Comparison of ENCODE assay signal across 15 cellular contexts in genomic region chr6:11868392-11868791, GRCh38.
A peak's percentile ranks its signal among the peaks of the same experiment; 100 is the strongest.
DNase-seq lines count a peak whose midpoint lies in the region; ATAC-seq and TF ChIP-seq lines count a peak whose summit lies in the region.
"Had no signal": no experiment of that assay in that cellular context is flagged by ENCODE, and none has a peak within 500 bp of the region (broad histone marks: within the 10 kb centered on the region; RNA-seq: fewer than 3 reads in every experiment).

No MANE protein-coding gene starts in this region.

- TF ChIP-seq CTCF in liver (IDR thresholded peaks at IDR 0.05; ENCODE audit: low read depth, low read length, missing input control) (no peak), natural killer cell (IDR thresholded peaks at IDR 0.05) (no peak)

- peak overlapping the region; percentile 59 for H3K27ac Mint-ChIP-seq in activated naive CD4-positive, alpha-beta T cell treated with anti-CD3 and anti-CD28 coated beads, Interleukin-2, amount 50 U/mL, for 24 hours
- no peak overlapping the region for H3K27ac Mint-ChIP-seq in natural killer cell
- H3K27ac Mint-ChIP-seq: CD4-positive, CD25-positive, alpha-beta regulatory T cell; H9 had no signal

- no peak for ATAC-seq in natural killer cell

- peak overlapping the region; percentile 94 for H3K27ac ChIP-seq in liver (ENCODE audit: low read depth in 1 of 2, low read length in 2 of 2)
- H3K27ac ChIP-seq: 22Rv1, BLaER1 had no signal

- H3K9me3 Mint-ChIP-seq in activated naive CD4-positive, alpha-beta T cell treated with anti-CD3 and anti-CD28 coated beads, Interleukin-2, amount 50 U/mL, for 24 hours, result no peaks in the 10 kb centered on the region
- H3K9me3 Mint-ChIP-seq in natural killer cell, result no peaks in the 10 kb centered on the region

- H3K27me3 Mint-ChIP-seq in activated naive CD4-positive, alpha-beta T cell treated with anti-CD3 and anti-CD28 coated beads, Interleukin-2, amount 50 U/mL, for 24 hours, result no peaks in the 10 kb centered on the region
- no peaks in the 10 kb centered on the region for H3K27me3 Mint-ChIP-seq in natural killer cell (ENCODE audit: low read depth in 2 of 2)

- peak overlapping the region; percentile 38 to 70 (median 51) for H3K4me3 ChIP-seq in liver (ENCODE audit: low read depth in 1 of 3, low read length in 3 of 3)
- H3K4me3 ChIP-seq: BLaER1 had no signal

- intact Hi-C loops in natural killer cell (cut with micrococcal nuclease), result no loop called here

- 42% methylated on average over 6 of the region's 6 CpGs for WGBS in liver

- DNase-seq in activated naive CD4-positive, alpha-beta T cell treated with Interleukin-2 at 50 U/mL for 16 hours, result no peak
- DNase-seq in fibroblast of gingiva (ENCODE audit: low read depth), result peak; percentile 41
- no peak for DNase-seq in natural killer cell
- no peak for DNase-seq in C1 segment of cervical spinal cord (lab: John Stamatoyannopoulos, UW)
- DNase-seq in stimulated activated CD4-positive, alpha-beta T cell treated with anti-CD3 and anti-CD28 coated beads, Interleukin-1b, Interleukin-23, amount 100 ng/mL, for 48 hours, result no peak
- DNase-seq: CD4-positive, CD25-positive, alpha-beta regulatory T cell; DMS53; GF-D8; GOT3; H9; KBM-7 had no signal

- peak; percentile 51 to 65 for TF ChIP-seq RAD21 in liver (IDR thresholded peaks at IDR 0.05)

- no peaks in the 10 kb centered on the region for H3K9me3 ChIP-seq in liver (ENCODE audit: control insufficient read depth in 4 of 4, low read length in 3 of 4)
- H3K9me3 ChIP-seq: BLaER1 had no signal

- H3K27me3 ChIP-seq in liver (ENCODE audit: control insufficient read depth in 4 of 4, insufficient read depth in 4 of 4, low read length in 3 of 4), result no peaks in the 10 kb centered on the region
- H3K27me3 ChIP-seq: BLaER1 had no signal

- H3K4me3 Mint-ChIP-seq in activated naive CD4-positive, alpha-beta T cell treated with anti-CD3 and anti-CD28 coated beads, Interleukin-2, amount 50 U/mL, for 24 hours, result no peak overlapping the region
- H3K4me3 Mint-ChIP-seq in natural killer cell, result no peak overlapping the region
- H3K4me3 Mint-ChIP-seq: CD4-positive, CD25-positive, alpha-beta regulatory T cell; H9 had no signal

- peak overlapping the region; percentile 61 to 88 for H3K9ac ChIP-seq in liver (ENCODE audit: low read depth in 1 of 2, low read length in 2 of 2)
- H3K9ac ChIP-seq: BLaER1 had no signal

- H3K4me1 Mint-ChIP-seq in activated naive CD4-positive, alpha-beta T cell treated with anti-CD3 and anti-CD28 coated beads, Interleukin-2, amount 50 U/mL, for 24 hours, result no peaks in the 10 kb centered on the region
- no peaks in the 10 kb centered on the region for H3K4me1 Mint-ChIP-seq in natural killer cell
- H3K4me1 Mint-ChIP-seq: CD4-positive, CD25-positive, alpha-beta regulatory T cell; H9 had no signal

- no peaks in the 10 kb centered on the region for H3K36me3 Mint-ChIP-seq in activated naive CD4-positive, alpha-beta T cell treated with anti-CD3 and anti-CD28 coated beads, Interleukin-2, amount 50 U/mL, for 24 hours
- no peaks in the 10 kb centered on the region for H3K36me3 Mint-ChIP-seq in natural killer cell
- H3K36me3 Mint-ChIP-seq: CD4-positive, CD25-positive, alpha-beta regulatory T cell had no signal

- H3K36me3 ChIP-seq in liver (ENCODE audit: control insufficient read depth in 4 of 4, insufficient read depth in 3 of 4, low read depth in 1 of 4, low read length in 3 of 4), result no peaks in the 10 kb centered on the region
- H3K36me3 ChIP-seq: BLaER1 had no signal

- H3K4me1 ChIP-seq in liver (ENCODE audit: control insufficient read depth in 4 of 4, insufficient read depth in 4 of 4, low read length in 3 of 4), result peaks cover 7 to 34% (median 17%) of the 10 kb centered on the region in 4 donors
- H3K4me1 ChIP-seq: BLaER1 had no signal

TF ChIP-seq in liver, 16 proteins besides CTCF, POLR2A, EP300 and RAD21:
- peak; percentile 84 for TF ChIP-seq SP1 (IDR thresholded peaks at IDR 0.05)
- TF ChIP-seq RXRA (IDR thresholded peaks at IDR 0.05), result peak; percentile 87 to 89
- TF ChIP-seq NR2F2 (IDR thresholded peaks at IDR 0.05), result no peak
- TF ChIP-seq, protein P1, sequence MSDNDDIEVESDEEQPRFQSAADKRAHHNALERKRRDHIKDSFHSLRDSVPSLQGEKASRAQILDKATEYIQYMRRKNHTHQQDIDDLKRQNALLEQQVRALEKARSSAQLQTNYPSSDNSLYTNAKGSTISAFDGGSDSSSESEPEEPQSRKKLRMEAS (IDR thresholded peaks at IDR 0.05), result peak; percentile 90
- TF ChIP-seq, protein P2, sequence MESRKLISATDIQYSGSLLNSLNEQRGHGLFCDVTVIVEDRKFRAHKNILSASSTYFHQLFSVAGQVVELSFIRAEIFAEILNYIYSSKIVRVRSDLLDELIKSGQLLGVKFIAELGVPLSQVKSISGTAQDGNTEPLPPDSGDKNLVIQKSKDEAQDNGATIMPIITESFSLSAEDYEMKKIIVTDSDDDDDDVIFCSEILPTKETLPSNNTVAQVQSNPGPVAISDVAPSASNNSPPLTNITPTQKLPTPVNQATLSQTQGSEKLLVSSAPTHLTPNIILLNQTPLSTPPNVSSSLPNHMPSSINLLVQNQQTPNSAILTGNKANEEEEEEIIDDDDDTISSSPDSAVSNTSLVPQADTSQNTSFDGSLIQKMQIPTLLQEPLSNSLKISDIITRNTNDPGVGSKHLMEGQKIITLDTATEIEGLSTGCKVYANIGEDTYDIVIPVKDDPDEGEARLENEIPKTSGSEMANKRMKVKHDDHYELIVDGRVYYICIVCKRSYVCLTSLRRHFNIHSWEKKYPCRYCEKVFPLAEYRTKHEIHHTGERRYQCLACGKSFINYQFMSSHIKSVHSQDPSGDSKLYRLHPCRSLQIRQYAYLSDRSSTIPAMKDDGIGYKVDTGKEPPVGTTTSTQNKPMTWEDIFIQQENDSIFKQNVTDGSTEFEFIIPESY (IDR thresholded peaks at IDR 0.05), result peak; percentile 86
- peak; percentile 73 for TF ChIP-seq HNF4G (IDR thresholded peaks at IDR 0.05)
- TF ChIP-seq FOXA2 (IDR thresholded peaks at IDR 0.05), result peak; percentile 51
- peak in 1 of 2 donors; percentile 87 for TF ChIP-seq EGR1 (IDR thresholded peaks at IDR 0.05; ENCODE audit: low read depth in 2 of 2)
- TF ChIP-seq JUND (IDR thresholded peaks at IDR 0.05), result peak; percentile 84 to 90
- no peak for TF ChIP-seq FOXA1 (IDR thresholded peaks at IDR 0.05)
- peak; percentile 67 for TF ChIP-seq TAF1 (conservative IDR thresholded peaks at IDR 0.05)
- no peak for TF ChIP-seq GABPA (IDR thresholded peaks at IDR 0.05 in 1 of 2, conservative IDR thresholded peaks at IDR 0.05 in 1 of 2)
- TF ChIP-seq, protein P3, sequence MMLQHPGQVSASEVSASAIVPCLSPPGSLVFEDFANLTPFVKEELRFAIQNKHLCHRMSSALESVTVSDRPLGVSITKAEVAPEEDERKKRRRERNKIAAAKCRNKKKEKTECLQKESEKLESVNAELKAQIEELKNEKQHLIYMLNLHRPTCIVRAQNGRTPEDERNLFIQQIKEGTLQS (IDR thresholded peaks at IDR 0.05), result peak; percentile 76
- TF ChIP-seq YY1 (IDR thresholded peaks at IDR 0.05), result peak; percentile 76
- TF ChIP-seq, protein P4, sequence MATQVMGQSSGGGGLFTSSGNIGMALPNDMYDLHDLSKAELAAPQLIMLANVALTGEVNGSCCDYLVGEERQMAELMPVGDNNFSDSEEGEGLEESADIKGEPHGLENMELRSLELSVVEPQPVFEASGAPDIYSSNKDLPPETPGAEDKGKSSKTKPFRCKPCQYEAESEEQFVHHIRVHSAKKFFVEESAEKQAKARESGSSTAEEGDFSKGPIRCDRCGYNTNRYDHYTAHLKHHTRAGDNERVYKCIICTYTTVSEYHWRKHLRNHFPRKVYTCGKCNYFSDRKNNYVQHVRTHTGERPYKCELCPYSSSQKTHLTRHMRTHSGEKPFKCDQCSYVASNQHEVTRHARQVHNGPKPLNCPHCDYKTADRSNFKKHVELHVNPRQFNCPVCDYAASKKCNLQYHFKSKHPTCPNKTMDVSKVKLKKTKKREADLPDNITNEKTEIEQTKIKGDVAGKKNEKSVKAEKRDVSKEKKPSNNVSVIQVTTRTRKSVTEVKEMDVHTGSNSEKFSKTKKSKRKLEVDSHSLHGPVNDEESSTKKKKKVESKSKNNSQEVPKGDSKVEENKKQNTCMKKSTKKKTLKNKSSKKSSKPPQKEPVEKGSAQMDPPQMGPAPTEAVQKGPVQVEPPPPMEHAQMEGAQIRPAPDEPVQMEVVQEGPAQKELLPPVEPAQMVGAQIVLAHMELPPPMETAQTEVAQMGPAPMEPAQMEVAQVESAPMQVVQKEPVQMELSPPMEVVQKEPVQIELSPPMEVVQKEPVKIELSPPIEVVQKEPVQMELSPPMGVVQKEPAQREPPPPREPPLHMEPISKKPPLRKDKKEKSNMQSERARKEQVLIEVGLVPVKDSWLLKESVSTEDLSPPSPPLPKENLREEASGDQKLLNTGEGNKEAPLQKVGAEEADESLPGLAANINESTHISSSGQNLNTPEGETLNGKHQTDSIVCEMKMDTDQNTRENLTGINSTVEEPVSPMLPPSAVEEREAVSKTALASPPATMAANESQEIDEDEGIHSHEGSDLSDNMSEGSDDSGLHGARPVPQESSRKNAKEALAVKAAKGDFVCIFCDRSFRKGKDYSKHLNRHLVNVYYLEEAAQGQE (IDR thresholded peaks at IDR 0.05), result peak; percentile 66
- TF ChIP-seq HNF4A (conservative IDR thresholded peaks at IDR 0.05), result peak; percentile 94
TF ChIP-seq in liver: peak in this region for 13.
